8 cellular contexts compared by ENCODE assay signal in genomic region chr9:33415152-33416038, GRCh38.
DNase-seq lines count a peak whose midpoint lies in the region; ATAC-seq and TF ChIP-seq lines count a peak whose summit lies in the region.

No MANE protein-coding gene starts in this region.

- in situ Hi-C loops in ACHN (cut with HindIII; ENCODE audit: low pct_ligation_motif_present, low pct_unique_long_range_greater_than_20kb, low sequenced_read_pairs): no loop called here

- TF ChIP-seq CTCF in LNCAP (IDR thresholded peaks at IDR 0.05): peak; percentile 78

- DNase-seq in ACHN: peak; percentile 43
- DNase-seq in T-helper 2 cell: peak; percentile 71 to 93 (median 89)
- peak; percentile 62 for DNase-seq in astrocyte of the hippocampus (ENCODE audit: low read depth, low spot score)
- DNase-seq in iPS DF 19.7 (ENCODE audit: low read depth, low spot score): peak; percentile 52
- DNase-seq in stimulated activated CD4-positive, alpha-beta T cell treated with anti-CD3 and anti-CD28 coated beads, Interleukin-15, amount 100 ng/mL, for 48 hours (ENCODE audit: low read depth in 2 of 2): peak; percentile 89 to 92

- ATAC-seq in GM18867 (IDR thresholded peaks at IDR 0.05; ENCODE audit: unreplicated experiment): peak; percentile 67
- ATAC-seq in GM21528 (IDR thresholded peaks at IDR 0.05; ENCODE audit: low FRiP score, unreplicated experiment): no peak
